Comparison of ENCODE assay signal across 31 cellular contexts in genomic region chr7:132457658-132458057, GRCh38.
"Had no signal": no experiment of that assay in that cellular context is flagged by ENCODE, and none has a peak within 500 bp of the region (broad histone marks: within the 10 kb centered on the region; RNA-seq: fewer than 3 reads in every experiment).

No MANE protein-coding gene starts in this region.

- H3K4me1 ChIP-seq: ascending aorta, breast epithelium, colonic mucosa, foreskin keratinocyte, gastrocnemius medialis had no signal

- H3K4me3 ChIP-seq: ascending aorta, breast epithelium, cardiac muscle cell, colonic mucosa, esophagus muscularis mucosa, gastrocnemius medialis, heart right ventricle had no signal

- H3K36me3 ChIP-seq: ascending aorta, breast epithelium, cardiac muscle cell, colonic mucosa, esophagus muscularis mucosa, gastrocnemius medialis, heart right ventricle, WERI-Rb-1 had no signal

- H3K27me3 Mint-ChIP-seq: activated CD4-positive, alpha-beta memory T cell treated with anti-CD3 and anti-CD28 coated beads for 36 hours; activated CD4-positive, alpha-beta T cell treated with anti-CD3 and anti-CD28 coated beads for 36 hours; activated naive CD8-positive, alpha-beta T cell; activated T-helper 17 cell treated with anti-CD3 and anti-CD28 coated beads, Interleukin-2, amount 50 U/mL, for 72 hours had no signal

- H3K9me3 ChIP-seq: ascending aorta, breast epithelium, colonic mucosa, esophagus muscularis mucosa, gastrocnemius medialis, heart right ventricle had no signal

- H3K27ac Mint-ChIP-seq: activated CD4-positive, alpha-beta memory T cell treated with anti-CD3 and anti-CD28 coated beads for 36 hours; activated CD4-positive, alpha-beta T cell treated with anti-CD3 and anti-CD28 coated beads for 36 hours; activated CD4-positive, alpha-beta T cell treated with anti-CD3 and anti-CD28 coated beads, Interleukin-2, amount 10 ng/mL, durations not matched to agents 24 days and 14 days; activated naive CD8-positive, alpha-beta T cell; activated T-helper 17 cell treated with anti-CD3 and anti-CD28 coated beads, Interleukin-2, amount 50 U/mL, for 72 hours; brain; T-helper 17 cell; T-helper 2 cell treated with Interferon-gamma antibody and Interleukin-4, amounts not matched to agents 5 μg/mL and 100 μg/mL, for 36 hours had no signal

- ATAC-seq: activated CD4-positive, alpha-beta T cell treated with anti-CD3 and anti-CD28 coated beads for 36 hours; activated T-cell treated with anti-CD3 and anti-CD28 coated beads, Interleukin-2, amount 50 U/mL, for 4 hours; activated T-helper 17 cell treated with anti-CD3 and anti-CD28 coated beads, Interleukin-2, amount 50 U/mL, for 72 hours; foreskin keratinocyte; gastrocnemius medialis; heart right ventricle; T-helper 17 cell had no signal

- H3K27ac ChIP-seq: ascending aorta, breast epithelium, cardiac muscle cell, colonic mucosa, esophagus muscularis mucosa, foreskin keratinocyte, gastrocnemius medialis, WERI-Rb-1 had no signal

- H3K9me3 Mint-ChIP-seq: activated CD4-positive, alpha-beta memory T cell treated with anti-CD3 and anti-CD28 coated beads for 36 hours; activated CD4-positive, alpha-beta T cell treated with anti-CD3 and anti-CD28 coated beads, Interleukin-2, amount 10 ng/mL, durations not matched to agents 24 days and 14 days; activated T-cell treated with anti-CD3 and anti-CD28 coated beads, Interleukin-2, amount 50 U/mL, for 4 hours; activated T-helper 17 cell treated with anti-CD3 and anti-CD28 coated beads, Interleukin-2, amount 50 U/mL, for 72 hours; brain had no signal

- DNase-seq: activated CD4-positive, alpha-beta memory T cell treated with anti-CD3 and anti-CD28 coated beads for 36 hours; activated CD4-positive, alpha-beta T cell treated with anti-CD3 and anti-CD28 coated beads for 36 hours; activated CD4-positive, alpha-beta T cell treated with anti-CD3 and anti-CD28 coated beads, Interleukin-2, amount 10 ng/mL, durations not matched to agents 24 days and 14 days; activated CD4-positive, CD25-positive, alpha-beta regulatory T cell; activated CD4-positive, CD25-positive, alpha-beta regulatory T cell treated with anti-CD3 and anti-CD28 coated beads, Interleukin-2, amount 50 U/mL, for 72 hours; activated CD8-positive, alpha-beta memory T cell treated with anti-CD3 and anti-CD28 coated beads for 24 hours; activated effector memory CD4-positive, alpha-beta T cell treated with Interleukin-2 at 50 U/mL for 16 hours; activated gamma-delta T cell treated with Interleukin-2 at 50 U/mL for 16 hours; activated naive CD4-positive, alpha-beta T cell treated with anti-CD3 and anti-CD28 coated beads, Interleukin-2, amount 50 U/mL, for 16 hours; activated naive CD4-positive, alpha-beta T cell treated with Interleukin-2 at 50 U/mL for 16 hours; activated T-cell treated with anti-CD3 and anti-CD28 coated beads, Interleukin-2, amount 50 U/mL, for 4 hours; central memory CD4-positive, alpha-beta T cell; cerebellar nuclear complex; colonic mucosa; effector memory CD4-positive, alpha-beta T cell; erythroblast; foreskin keratinocyte; gastrocnemius medialis; heart right ventricle; T-helper 1 cell; T-helper 17 cell; T1000; WERI-Rb-1 had no signal

- H3K36me3 Mint-ChIP-seq: activated CD4-positive, alpha-beta memory T cell treated with anti-CD3 and anti-CD28 coated beads for 36 hours; activated naive CD8-positive, alpha-beta T cell; brain had no signal

- H3K27me3 ChIP-seq: ascending aorta, breast epithelium, cardiac muscle cell, colonic mucosa, esophagus muscularis mucosa, gastrocnemius medialis, heart right ventricle had no signal

- H3K4me3 Mint-ChIP-seq: activated CD4-positive, alpha-beta memory T cell treated with anti-CD3 and anti-CD28 coated beads for 36 hours; activated CD4-positive, alpha-beta T cell treated with anti-CD3 and anti-CD28 coated beads for 36 hours; activated CD4-positive, alpha-beta T cell treated with anti-CD3 and anti-CD28 coated beads, Interleukin-2, amount 10 ng/mL, durations not matched to agents 24 days and 14 days; activated naive CD8-positive, alpha-beta T cell; activated T-cell treated with anti-CD3 and anti-CD28 coated beads, Interleukin-2, amount 50 U/mL, for 4 hours; activated T-helper 17 cell treated with anti-CD3 and anti-CD28 coated beads, Interleukin-2, amount 50 U/mL, for 72 hours; brain; T-helper 17 cell; T-helper 2 cell treated with Interferon-gamma antibody and Interleukin-4, amounts not matched to agents 5 μg/mL and 100 μg/mL, for 36 hours had no signal
